In genomic region chr11:69295995-69296889, GRCh38 we compare ENCODE assay signal across 8 cellular contexts. TPM values are rescaled to one million over a fixed set of nuclear protein-coding genes. Genes with fewer than 3 reads are reported as not detected.
DNase-seq lines count a peak whose midpoint lies in the region; ATAC-seq and TF ChIP-seq lines count a peak whose summit lies in the region.

No MANE protein-coding gene starts in this region.

- intact Hi-C loops in activated CD8-positive, alpha-beta T cell treated with anti-CD3 and anti-CD28 coated beads for 36 hours (cut with micrococcal nuclease) = loop anchor here (5.0 to 10.0 kb wide), 4 partner anchors 149 to 349 kb away; partner anchors contain the start of gene CCND1

- TF ChIP-seq CTCF in activated CD8-positive, alpha-beta T cell treated with anti-CD3 and anti-CD28 coated beads for 36 hours (IDR thresholded peaks at IDR 0.05) = no peak
- TF ChIP-seq CTCF in hepatocyte (IDR thresholded peaks at IDR 0.05; ENCODE audit: poor library complexity) (no peak), tibial nerve (IDR thresholded peaks at IDR 0.05) (no peak)

- peaks cover 72% of the 10 kb centered on the region for H3K4me1 Mint-ChIP-seq in activated naive CD4-positive, alpha-beta T cell treated with anti-CD3 and anti-CD28 coated beads, Interleukin-2, amount 10 ng/mL, durations not matched to agents 7 days and 5 days
- H3K4me1 Mint-ChIP-seq in activated CD8-positive, alpha-beta T cell treated with anti-CD3 and anti-CD28 coated beads for 36 hours (ENCODE audit: low read depth) = peaks cover 58% of the 10 kb centered on the region

- peak overlapping the region; percentile 84 for H3K27ac Mint-ChIP-seq in activated naive CD4-positive, alpha-beta T cell treated with anti-CD3 and anti-CD28 coated beads, Interleukin-2, amount 10 ng/mL, durations not matched to agents 7 days and 5 days
- peak overlapping the region; percentile 82 for H3K27ac Mint-ChIP-seq in activated CD8-positive, alpha-beta T cell treated with anti-CD3 and anti-CD28 coated beads for 36 hours

- peak overlapping the region; percentile 42 for H3K4me3 Mint-ChIP-seq in activated naive CD4-positive, alpha-beta T cell treated with anti-CD3 and anti-CD28 coated beads, Interleukin-2, amount 10 ng/mL, durations not matched to agents 7 days and 5 days
- H3K4me3 Mint-ChIP-seq in activated CD8-positive, alpha-beta T cell treated with anti-CD3 and anti-CD28 coated beads for 36 hours = peak overlapping the region; percentile 35

- peak in 1 of 2 donors; percentile 40 for TF ChIP-seq EP300 in tibial nerve (IDR thresholded peaks at IDR 0.05)

- no peaks in the 10 kb centered on the region for H3K9me2 ChIP-seq in hepatocyte (replicated peaks; ENCODE audit: insufficient read depth)

- H4K20me1 ChIP-seq in hepatocyte (ENCODE audit: insufficient read depth, poor library complexity, severe bottlenecking) = no peaks in the 10 kb centered on the region

- no peaks in the 10 kb centered on the region for H3K36me3 ChIP-seq in hepatocyte (replicated peaks; ENCODE audit: insufficient read depth, low read depth)
- no peaks in the 10 kb centered on the region for H3K36me3 ChIP-seq in tibial nerve

- H3K4me3 ChIP-seq in hepatocyte (no peak overlapping the region), tibial nerve (no peak overlapping the region)

- peak overlapping the region; percentile 60 for H3K4me2 ChIP-seq in hepatocyte

- ATAC-seq in activated CD8-positive, alpha-beta T cell treated with anti-CD3 and anti-CD28 coated beads for 36 hours = no peak
- no peak for ATAC-seq in HG03159 (IDR thresholded peaks at IDR 0.05; ENCODE audit: unreplicated experiment)
- no peak for ATAC-seq in GM18517 (IDR thresholded peaks at IDR 0.05; ENCODE audit: unreplicated experiment)

- CTCF ChIA-PET in activated naive CD4-positive, alpha-beta T cell treated with anti-CD3 and anti-CD28 coated beads, Interleukin-2, amount 10 ng/mL, durations not matched to agents 7 days and 5 days (lab: Charles Lee) = interaction anchor here (0.6 to 1.0 kb wide), 3 partner anchors 30 to 347 kb away, joined by 3 to 4 read pairs (median 3); no protein-coding TSS in a partner anchor
- CTCF ChIA-PET in activated CD8-positive, alpha-beta T cell treated with anti-CD3 and anti-CD28 coated beads for 36 hours (lab: Charles Lee) = no interaction called here

- H3K4me1 ChIP-seq in hepatocyte (ENCODE audit: insufficient read depth) = peaks cover 22% of the 10 kb centered on the region
- H3K4me1 ChIP-seq in tibial nerve = peaks cover 4 to 67% (median 29%) of the 10 kb centered on the region in 4 donors

- no peak for TF ChIP-seq POLR2A in tibial nerve (IDR thresholded peaks at IDR 0.05)

- 90% methylated on average over 18 of the region's 18 CpGs for WGBS in hepatocyte (ENCODE audit: low lambda C conversion rate, missing lambda C conversion rate)
- WGBS in tibial nerve, 2 donors = 79 to 88% methylated on average over 9 to 18 of the region's 18 CpGs

- H3K27ac ChIP-seq in hepatocyte (peak overlapping the region; percentile 77), tibial nerve (peak overlapping the region in 3 of 4 donors; percentile 75 to 81 (median 80))

- no peaks in the 10 kb centered on the region for H3K9me3 ChIP-seq in hepatocyte (ENCODE audit: low read depth)
- H3K9me3 ChIP-seq in tibial nerve = no peaks in the 10 kb centered on the region

- H3K27me3 ChIP-seq in hepatocyte (no peaks in the 10 kb centered on the region), tibial nerve (no peaks in the 10 kb centered on the region)

- peaks cover 19% of the 10 kb centered on the region for H3K27me3 Mint-ChIP-seq in activated naive CD4-positive, alpha-beta T cell treated with anti-CD3 and anti-CD28 coated beads, Interleukin-2, amount 10 ng/mL, durations not matched to agents 7 days and 5 days
- no peaks in the 10 kb centered on the region for H3K27me3 Mint-ChIP-seq in activated CD8-positive, alpha-beta T cell treated with anti-CD3 and anti-CD28 coated beads for 36 hours

- POLR2A ChIA-PET in activated CD8-positive, alpha-beta T cell treated with anti-CD3 and anti-CD28 coated beads for 36 hours (lab: Charles Lee) = interaction anchor here (0.6 to 1.9 kb wide), 7 partner anchors 9 to 379 kb away, joined by 3 to 9 read pairs (median 3); partner anchors contain the start of gene LTO1

- H3K9me3 Mint-ChIP-seq in activated naive CD4-positive, alpha-beta T cell treated with anti-CD3 and anti-CD28 coated beads, Interleukin-2, amount 10 ng/mL, durations not matched to agents 7 days and 5 days = peaks cover 3% of the 10 kb centered on the region
- no peaks in the 10 kb centered on the region for H3K9me3 Mint-ChIP-seq in activated CD8-positive, alpha-beta T cell treated with anti-CD3 and anti-CD28 coated beads for 36 hours

- no peak overlapping the region for H2AFZ ChIP-seq in hepatocyte

- no peak for DNase-seq in activated naive CD4-positive, alpha-beta T cell treated with anti-CD3 and anti-CD28 coated beads, Interleukin-2, amount 10 ng/mL, durations not matched to agents 7 days and 5 days
- DNase-seq in activated naive CD4-positive, alpha-beta T cell treated with Interleukin-2 at 50 U/mL for 16 hours = no peak
- DNase-seq in activated CD8-positive, alpha-beta T cell treated with anti-CD3 and anti-CD28 coated beads for 36 hours = no peak
- DNase-seq in hepatocyte (ENCODE audit: low spot score) (peak; percentile 63), tibial nerve (ENCODE audit: low spot score in 2 of 2) (peak in 1 of 2 donors; percentile 63)
- DNase-seq in activated CD4-positive, CD25-positive, alpha-beta regulatory T cell (lab: John Stamatoyannopoulos, UW) = no peak

- no peaks in the 10 kb centered on the region for H3K79me2 ChIP-seq in hepatocyte

- H3K36me3 Mint-ChIP-seq in activated naive CD4-positive, alpha-beta T cell treated with anti-CD3 and anti-CD28 coated beads, Interleukin-2, amount 10 ng/mL, durations not matched to agents 7 days and 5 days = peaks cover 2% of the 10 kb centered on the region
- no peaks in the 10 kb centered on the region for H3K36me3 Mint-ChIP-seq in activated CD8-positive, alpha-beta T cell treated with anti-CD3 and anti-CD28 coated beads for 36 hours (ENCODE audit: low read depth)

RNA-seq across cellular contexts. Expression of gene MYEOV, which starts 2.3 kb away (rescaled TPM):
- not detected for total RNA-seq in activated CD8-positive, alpha-beta T cell treated with anti-CD3 and anti-CD28 coated beads for 36 hours
- total RNA-seq in hepatocyte = not detected in 2 replicates
- polyA plus RNA-seq in hepatocyte = 0.57 TPM in 1 of 2 replicates, not detected in the other
- total RNA-seq in tibial nerve = 10 to 100 TPM in 2 of 4 donors, 1 to 10 TPM in 2; 4.8 to 26.7 (median 9.4) TPM
